In genomic region chr20:48801197-48801596, GRCh38 we compare ENCODE assay signal across 11 cellular contexts.
"Had no signal": no experiment of that assay in that cellular context is flagged by ENCODE, and none has a peak within 500 bp of the region (broad histone marks: within the 10 kb centered on the region; RNA-seq: fewer than 3 reads in every experiment).

No MANE protein-coding gene starts in this region.

- H3K36me3 Mint-ChIP-seq: mesothelial cell of epicardium, type B pancreatic cell had no signal

- ATAC-seq: activated CD4-positive, CD25-positive, alpha-beta regulatory T cell treated with anti-CD3 and anti-CD28 coated beads, Interleukin-2, amount 50 U/mL, for 24 hours had no signal

- H3K27me3 Mint-ChIP-seq: dendritic cell treated with granulocyte-macrophage colony-stimulating factor and Interleukin-4, amounts not matched to agents 40 ng/mL and 50 ng/mL, for 4 days had no signal

- H3K4me3 Mint-ChIP-seq: dendritic cell treated with granulocyte-macrophage colony-stimulating factor and Interleukin-4, amounts not matched to agents 40 ng/mL and 50 ng/mL, for 4 days; mesothelial cell of epicardium; type B pancreatic cell had no signal

- DNase-seq: activated naive CD4-positive, alpha-beta T cell treated with anti-CD3 and anti-CD28 coated beads, Interleukin-2, amount 50 U/mL, for 16 hours; amniotic stem cell; brain microvascular endothelial cell; cerebellar nuclear complex; erythroblast; hippocampal formation; stimulated activated naive CD4-positive, alpha-beta T cell had no signal

- H3K9me3 Mint-ChIP-seq: dendritic cell treated with granulocyte-macrophage colony-stimulating factor and Interleukin-4, amounts not matched to agents 40 ng/mL and 50 ng/mL, for 4 days; mesothelial cell of epicardium; type B pancreatic cell had no signal

- H3K27ac Mint-ChIP-seq: dendritic cell treated with granulocyte-macrophage colony-stimulating factor and Interleukin-4, amounts not matched to agents 40 ng/mL and 50 ng/mL, for 4 days; mesothelial cell of epicardium; type B pancreatic cell had no signal
